Comparison of ENCODE assay signal across 8 cellular contexts in genomic region chr20:44967207-44967807, GRCh38. TPM values are rescaled to one million over a fixed set of nuclear protein-coding genes. Genes with fewer than 3 reads are reported as not detected.
DNase-seq lines count a peak whose midpoint lies in the region; ATAC-seq and TF ChIP-seq lines count a peak whose summit lies in the region.

No MANE protein-coding gene starts in this region.

- DNase-seq in DMS53 (lab: John Stamatoyannopoulos, UW): peak; percentile 33
- DNase-seq in DMS53 treated with DMSO at 0.1 percent for 48 hours (lab: John Stamatoyannopoulos, UW; ENCODE audit: unreplicated experiment): no peak
- no peak for DNase-seq in SJCRH30
- peak in 2 of 61 donors; percentile 1 to 7 for DNase-seq in caudate nucleus (lab: John Stamatoyannopoulos, UW)
- DNase-seq in medulla oblongata (ENCODE audit: extremely low spot score): peak; percentile 70
- peak in 1 of 2 donors; percentile 48 for DNase-seq in upper lobe of left lung
- no peak for DNase-seq in DMS114 treated with DMSO at 0.1 percent for 48 hours (lab: John Stamatoyannopoulos, UW; ENCODE audit: unreplicated experiment)

- 18 to 24% methylated on average over 5 of the region's 5 CpGs for WGBS in upper lobe of left lung, 2 donors

- TF ChIP-seq EP300 in upper lobe of left lung (IDR thresholded peaks at IDR 0.05): no peak

- H3K9me3 ChIP-seq in SJCRH30 (replicated peaks): no peaks in the 10 kb centered on the region
- H3K9me3 ChIP-seq in upper lobe of left lung: no peaks in the 10 kb centered on the region

- no peaks in the 10 kb centered on the region for H3K27me3 ChIP-seq in SJCRH30
- H3K27me3 ChIP-seq in upper lobe of left lung: no peaks in the 10 kb centered on the region

- H3K36me3 ChIP-seq in SJCRH30 (peaks cover 5% of the 10 kb centered on the region), upper lobe of left lung (peaks cover 0 to 4% (median 2%) of the 10 kb centered on the region in 4 donors)

- no peak overlapping the region for H3K27ac ChIP-seq in SJCRH30
- H3K27ac ChIP-seq in caudate nucleus (ENCODE audit: low read depth, low read length): peak overlapping the region; percentile 74
- H3K27ac ChIP-seq in upper lobe of left lung: peak overlapping the region; percentile 82 to 97 (median 90)

- peak; percentile 58 to 71 for ATAC-seq in upper lobe of left lung (ENCODE audit: low FRiP score in 2 of 2)
- no peak for ATAC-seq in HG03196 (IDR thresholded peaks at IDR 0.05; ENCODE audit: unreplicated experiment)

- no peak for TF ChIP-seq CTCF in upper lobe of left lung (IDR thresholded peaks at IDR 0.05)

- peak in 1 of 4 donors; percentile 68 for TF ChIP-seq POLR2A in upper lobe of left lung (IDR thresholded peaks at IDR 0.05)

- H3K4me1 ChIP-seq in SJCRH30 (peaks cover 6% of the 10 kb centered on the region; the same call in 1 of the 2 replicates), upper lobe of left lung (peaks cover 26 to 38% (median 31%) of the 10 kb centered on the region in 4 donors)

- peak overlapping the region; percentile 82 for H3K4me3 ChIP-seq in SJCRH30
- H3K4me3 ChIP-seq in upper lobe of left lung: peak overlapping the region; percentile 63 to 98 (median 90)

RNA-seq across cellular contexts. Expression of gene STK4, which starts 1.0 kb away (rescaled TPM):
- total RNA-seq in SJCRH30 (2014; rRNA removed; shearing (Covaris generic)): 43.2 and 49.2 TPM in 2 replicates
- total RNA-seq in upper lobe of left lung: 10 to 100 TPM; 31.0 to 76.1 (median 44.1) TPM

RNA-seq across cellular contexts. Expression of gene TOMM34, which starts 7.1 kb away (rescaled TPM):
- 43.4 and 43.5 TPM in 2 replicates for total RNA-seq in SJCRH30 (2014; rRNA removed; shearing (Covaris generic))
- total RNA-seq in upper lobe of left lung: 10 to 100 TPM in 5 of 6 donors, 1 to 10 TPM in 1; 6.2 to 26.1 (median 13.5) TPM

RNA-seq across cellular contexts. Expression of gene PABPC1L, which starts 57.4 kb away (rescaled TPM):
- total RNA-seq in SJCRH30 (2014; rRNA removed; shearing (Covaris generic)): 9.3 and 15.9 TPM in 2 replicates
- 100 to 1,000 TPM in 1 of 6 donors, 10 to 100 TPM in 5; 15.7 to 130 (median 43.7) TPM for total RNA-seq in upper lobe of left lung

Comparison
In these comparisons a context has a peak if more than half of its experiments do, and no peak if none do; other contexts are left out.
1. DNase-seq: peak in DMS53 (single experiment) and medulla oblongata (single experiment); none in DMS53 treated with DMSO at 0.1 percent for 48 hours (single experiment), SJCRH30 (0 of 2) and DMS114 treated with DMSO at 0.1 percent for 48 hours (single experiment).